In the genomic region with DNA sequence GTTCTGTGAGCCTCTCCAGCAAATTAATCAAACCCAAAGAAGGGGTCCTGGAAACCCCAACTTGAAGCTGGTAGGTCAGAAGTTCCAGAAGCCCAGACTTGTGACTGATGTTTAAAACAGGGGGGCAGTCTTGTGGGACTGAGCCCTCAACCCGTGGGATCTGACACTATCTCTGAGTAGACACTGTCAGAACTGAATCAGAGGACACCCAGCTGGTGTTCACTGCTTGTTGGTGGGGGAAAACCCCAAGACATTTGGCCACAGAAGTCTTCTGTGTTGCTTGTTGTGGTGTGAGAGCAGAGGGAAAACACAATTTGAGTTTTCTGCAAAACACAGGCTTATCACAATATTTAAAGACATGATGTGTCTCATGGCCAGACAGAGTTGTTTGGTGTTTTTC, we compare ENCODE assay signal across 11 cellular contexts. TPM values are rescaled to one million over a fixed set of nuclear protein-coding genes. Genes with fewer than 3 reads are reported as not detected.
A peak's percentile ranks its signal among the peaks of the same experiment; 100 is the strongest.
DNase-seq lines count a peak whose midpoint lies in the region; ATAC-seq and TF ChIP-seq lines count a peak whose summit lies in the region.
"Had no signal": no experiment of that assay in that cellular context is flagged by ENCODE, and none has a peak within 500 bp of the region (broad histone marks: within the 10 kb centered on the region; RNA-seq: fewer than 3 reads in every experiment).

No MANE protein-coding gene starts in this region.

- no peak overlapping the region for H3K27ac ChIP-seq in left lung

- H3K27me3 ChIP-seq in left lung: no peaks in the 10 kb centered on the region

- DNase-seq in HCEC 1CT (peak; percentile 29), OCI-M1 (lab: John Stamatoyannopoulos, UW) (peak; percentile 41), left lung (no peak), SIG-M5 (lab: John Stamatoyannopoulos, UW) (no peak), NCI-H2196 treated with DMSO at 0.1 percent for 48 hours (lab: John Stamatoyannopoulos, UW; ENCODE audit: unreplicated experiment) (no peak), Kasumi-1 (lab: John Stamatoyannopoulos, UW) (no peak), SHP77 treated with DMSO at 0.1 percent for 48 hours (lab: John Stamatoyannopoulos, UW) (no peak)
- DNase-seq: COR-L47, NCI-H446 had no signal

- no peak for TF ChIP-seq CTCF in left lung (IDR thresholded peaks at IDR 0.05)

- ATAC-seq in GM18508 (IDR thresholded peaks at IDR 0.05; ENCODE audit: insufficient read depth, unreplicated experiment): peak; percentile 79
- peak; percentile 16 for ATAC-seq in left lung

- no peaks in the 10 kb centered on the region for H3K9me3 ChIP-seq in left lung
- H3K9me3 ChIP-seq: thoracic aorta had no signal

- H3K4me1 ChIP-seq in left lung: peaks cover 5 to 18% of the 10 kb centered on the region in 2 donors

- H3K36me3 ChIP-seq in left lung: peaks cover 0 to under 1% of the 10 kb centered on the region in 2 donors
- H3K36me3 ChIP-seq: thoracic aorta had no signal

- H3K4me3 ChIP-seq in left lung: no peak overlapping the region
- H3K4me3 ChIP-seq: thoracic aorta had no signal

- intact Hi-C loops in left lung (cut with DNase I): no loop called here

RNA-seq across cellular contexts. Expression of a gene that starts 29.9 kb away (rescaled TPM):
- 10 to 100 TPM; 42.7 to 49.3 TPM for total RNA-seq in left lung

Comparison
In these comparisons a context has a peak if more than half of its experiments do, and no peak if none do; other contexts are left out.
1. DNase-seq: peak in HCEC 1CT (single experiment) and OCI-M1 (single experiment); none in left lung (0 of 2), SIG-M5 (single experiment), NCI-H2196 treated with DMSO at 0.1 percent for 48 hours (single experiment), Kasumi-1 (0 of 2) and SHP77 treated with DMSO at 0.1 percent for 48 hours (single experiment).